Comparison of ENCODE assay signal across 8 cellular contexts in the genomic region with DNA sequence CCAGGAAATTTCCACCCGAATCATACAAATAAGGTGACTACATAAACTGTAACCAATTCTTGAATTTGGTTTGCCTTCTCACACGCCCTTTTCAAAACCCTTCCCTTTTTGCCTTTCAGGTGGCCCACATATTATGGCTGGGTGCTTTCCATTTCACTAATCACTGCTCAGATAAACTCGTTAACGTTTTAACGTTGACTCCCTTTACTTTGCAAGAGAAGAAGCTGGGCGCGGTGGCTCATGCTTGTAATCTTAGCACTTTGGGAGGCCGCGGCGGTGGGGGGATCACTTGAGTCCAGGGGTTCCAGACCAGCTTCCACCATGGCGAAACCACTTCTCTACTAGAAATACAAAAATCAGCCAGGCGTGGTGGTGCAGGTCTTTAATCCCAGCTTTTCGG. TPM values are rescaled to one million over a fixed set of nuclear protein-coding genes. Genes with fewer than 3 reads are reported as not detected.
DNase-seq lines count a peak whose midpoint lies in the region; ATAC-seq and TF ChIP-seq lines count a peak whose summit lies in the region.

No MANE protein-coding gene starts in this region.

- peaks cover 10% of the 10 kb centered on the region for H3K4me1 Mint-ChIP-seq in activated T-cell treated with anti-CD3 and anti-CD28 coated beads, Interleukin-2, amount 50 U/mL, for 24 hours (ENCODE audit: low read depth)
- no peaks in the 10 kb centered on the region for H3K4me1 Mint-ChIP-seq in activated T-helper 17 cell treated with anti-CD3 and anti-CD28 coated beads, Interleukin-2, amount 50 U/mL, for 72 hours

- 10 to 15% methylated on average over 13 of the region's 13 CpGs for WGBS in testis, 2 donors

- DNase-seq in activated T-cell treated with anti-CD3 and anti-CD28 coated beads, Interleukin-2, amount 50 U/mL, for 24 hours: no peak
- DNase-seq in activated T-cell treated with anti-CD3 and anti-CD28 coated beads for 4 hours (no peak), left kidney (ENCODE audit: low read depth, low spot score) (peak; percentile 70), testis (no peak), hypothalamus (lab: John Stamatoyannopoulos, UW) (no peak), putamen (ENCODE audit: low spot score) (no peak)

- no peaks in the 10 kb centered on the region for H3K36me3 ChIP-seq in testis (ENCODE audit: low read depth, missing control alignments)

- no peaks in the 10 kb centered on the region for H3K9me3 ChIP-seq in testis

- no peaks in the 10 kb centered on the region for H3K4me1 ChIP-seq in testis

- no peak for TF ChIP-seq CTCF in testis (IDR thresholded peaks at IDR 0.05)

- no peak for TF ChIP-seq POLR2A in testis (IDR thresholded peaks at IDR 0.05)

- H3K4me3 ChIP-seq in testis: peak overlapping the region; percentile 32 to 53

- intact Hi-C loops in testis (cut with DNase I; ENCODE audit: low total_unique reads): no loop called here

- peaks cover 40% of the 10 kb centered on the region for H3K27me3 Mint-ChIP-seq in activated T-cell treated with anti-CD3 and anti-CD28 coated beads, Interleukin-2, amount 50 U/mL, for 24 hours
- H3K27me3 Mint-ChIP-seq in activated T-helper 17 cell treated with anti-CD3 and anti-CD28 coated beads, Interleukin-2, amount 50 U/mL, for 72 hours: peaks cover 3% of the 10 kb centered on the region

- H3K9me3 Mint-ChIP-seq in activated T-cell treated with anti-CD3 and anti-CD28 coated beads, Interleukin-2, amount 50 U/mL, for 24 hours: peaks cover 3% of the 10 kb centered on the region
- H3K9me3 Mint-ChIP-seq in activated T-helper 17 cell treated with anti-CD3 and anti-CD28 coated beads, Interleukin-2, amount 50 U/mL, for 72 hours: no peaks in the 10 kb centered on the region

- ATAC-seq in activated T-helper 17 cell treated with anti-CD3 and anti-CD28 coated beads, Interleukin-2, amount 50 U/mL, for 72 hours (replicated peaks): peak; percentile 28
- ATAC-seq in HG03196 (IDR thresholded peaks at IDR 0.05; ENCODE audit: unreplicated experiment): no peak

- H3K27ac ChIP-seq in testis: no peak overlapping the region

- no peak overlapping the region for H3K27ac Mint-ChIP-seq in activated T-cell treated with anti-CD3 and anti-CD28 coated beads, Interleukin-2, amount 50 U/mL, for 24 hours
- H3K27ac Mint-ChIP-seq in activated T-helper 17 cell treated with anti-CD3 and anti-CD28 coated beads, Interleukin-2, amount 50 U/mL, for 72 hours: no peak overlapping the region

- H3K36me3 Mint-ChIP-seq in activated T-cell treated with anti-CD3 and anti-CD28 coated beads, Interleukin-2, amount 50 U/mL, for 24 hours (ENCODE audit: low read depth): no peaks in the 10 kb centered on the region
- no peaks in the 10 kb centered on the region for H3K36me3 Mint-ChIP-seq in activated T-helper 17 cell treated with anti-CD3 and anti-CD28 coated beads, Interleukin-2, amount 50 U/mL, for 72 hours (ENCODE audit: low read depth)

- peak overlapping the region; percentile 70 for H3K4me3 Mint-ChIP-seq in activated T-cell treated with anti-CD3 and anti-CD28 coated beads, Interleukin-2, amount 50 U/mL, for 24 hours
- peak overlapping the region; percentile 63 for H3K4me3 Mint-ChIP-seq in activated T-helper 17 cell treated with anti-CD3 and anti-CD28 coated beads, Interleukin-2, amount 50 U/mL, for 72 hours

- no peaks in the 10 kb centered on the region for H3K27me3 ChIP-seq in testis

RNA-seq across cellular contexts. Expression of a gene that starts 19.8 kb away (rescaled TPM):
- 10 to 100 TPM; 23.7 to 39.9 TPM for total RNA-seq in activated T-helper 17 cell treated with anti-CD3 and anti-CD28 coated beads, Interleukin-2, amount 50 U/mL, for 72 hours
- total RNA-seq in testis: 100 to 1,000 TPM in 1 of 2 donors, 10 to 100 TPM in 1; 96.1 to 101 TPM
- 50.1 TPM for polyA plus RNA-seq in testis (ENCODE audit: insufficient read depth, low read depth, low replicate concordance)
